In the genomic region with DNA sequence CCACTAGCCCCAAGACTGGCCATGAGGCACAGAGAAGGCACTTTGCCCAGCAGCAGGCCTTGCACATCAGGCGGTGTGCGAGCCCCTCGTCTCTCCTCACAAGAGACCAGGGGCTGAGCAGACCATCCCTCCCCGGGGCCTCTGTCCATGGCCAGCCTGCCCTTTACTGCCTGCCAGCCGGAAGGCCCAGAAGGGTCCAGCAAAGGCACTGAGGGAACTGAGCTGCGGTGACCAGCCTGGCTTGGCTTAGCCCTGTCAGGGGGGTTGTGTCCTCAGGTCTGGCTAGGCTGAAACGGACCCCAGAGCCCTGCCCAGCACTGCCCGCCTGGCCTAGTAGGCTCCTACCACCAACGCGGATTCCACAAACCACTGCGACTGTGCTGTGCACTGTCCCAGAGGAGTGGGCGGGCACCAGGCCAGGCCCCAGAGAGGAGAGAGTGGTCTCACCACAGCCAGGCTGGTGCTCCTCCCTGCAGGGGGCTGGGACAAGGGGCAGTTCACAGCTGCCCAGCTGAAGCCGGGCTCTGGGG, we compare ENCODE assay signal across 1 cellular context.
TF ChIP-seq lines count a peak whose summit lies in the region.

No MANE protein-coding gene starts in this region.

TF ChIP-seq in GM23338, 12 proteins besides CTCF, POLR2A, EP300 and RAD21 (continued from another document):
- TF ChIP-seq ZNF114 (CRISPR knock-in tag; IDR thresholded peaks at IDR 0.05) (no peak), NANOG (IDR thresholded peaks at IDR 0.05; ENCODE audit: borderline replicate concordance) (no peak), EZH2 (IDR thresholded peaks at IDR 0.05; ENCODE audit: low read depth, unreplicated experiment) (no peak)
